In the genomic region with DNA sequence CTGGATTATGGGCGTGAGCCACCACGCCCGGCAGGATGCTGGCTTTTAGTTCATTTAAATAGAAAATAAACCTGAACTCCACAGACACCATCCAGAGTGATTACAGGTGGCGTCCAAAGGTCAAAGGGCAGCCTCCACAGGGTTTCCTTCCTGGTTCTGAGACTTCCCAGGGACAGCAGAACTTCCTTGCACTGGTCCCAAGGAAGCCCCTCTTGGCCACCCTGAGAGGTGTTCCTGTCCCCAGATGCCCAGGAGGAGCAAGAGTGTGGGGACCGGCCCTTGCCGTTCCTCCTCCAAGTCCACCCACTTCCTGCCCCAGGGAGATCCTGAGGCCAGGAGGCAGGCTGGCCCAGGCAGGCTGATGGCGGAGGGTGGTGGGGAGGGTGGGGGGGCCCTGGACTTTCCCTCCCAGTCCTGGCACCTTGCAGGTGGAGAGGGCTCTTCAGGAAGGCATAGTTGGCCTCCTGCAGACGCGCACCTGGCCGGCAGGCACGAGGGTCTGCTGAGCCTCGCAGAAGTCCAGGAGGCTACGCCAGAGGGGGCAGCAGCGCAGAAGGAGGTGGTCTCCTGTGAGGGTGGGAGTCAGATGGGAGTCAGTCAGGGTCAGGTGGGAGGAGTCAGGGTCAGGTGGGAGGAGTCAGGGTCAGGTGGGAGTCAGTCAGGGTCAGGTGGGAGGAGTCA, we compare ENCODE assay signal across 26 cellular contexts. TPM values are rescaled to one million over a fixed set of nuclear protein-coding genes. Genes with fewer than 3 reads are reported as not detected.
DNase-seq lines count a peak whose midpoint lies in the region; ATAC-seq, FAIRE-seq and TF ChIP-seq lines count a peak whose summit lies in the region.
"Had no signal": no experiment of that assay in that cellular context is flagged by ENCODE, and none has a peak within 500 bp of the region (broad histone marks: within the 10 kb centered on the region; RNA-seq: fewer than 3 reads in every experiment).

No MANE protein-coding gene starts in this region.

- in situ Hi-C loops in KBM-7 (cut with MboI; ENCODE audit: low pct_unique_long_range_greater_than_20kb, low sequenced_read_pairs), result no loop called here

- POLR2A ChIA-PET in CD4-positive, alpha-beta T cell (lab: Charles Lee), result no interaction called here
- POLR2A ChIA-PET in RWPE1 (lab: Yijun Ruan, JAX; ENCODE audit: low non-redundant PET), result no interaction called here

- ATAC-seq in CD4-positive, alpha-beta T cell (ENCODE audit: poor library complexity), result peak; percentile 14
- no peak for ATAC-seq in GM18519 (IDR thresholded peaks at IDR 0.05; ENCODE audit: low FRiP score, unreplicated experiment)
- no peak for ATAC-seq in HG02571 (IDR thresholded peaks at IDR 0.05; ENCODE audit: unreplicated experiment)

- H3K36me3 ChIP-seq in colonic mucosa, result peaks cover 9% of the 10 kb centered on the region
- peaks cover 3 to 10% of the 10 kb centered on the region in 2 donors for H3K36me3 ChIP-seq in small intestine (ENCODE audit: control insufficient read depth in 2 of 2, insufficient read depth in 2 of 2, low read length in 2 of 2)

- no peak overlapping the region for H3K9ac ChIP-seq in colonic mucosa (ENCODE audit: low read depth in 2 of 2, low read length in 2 of 2)
- H3K9ac ChIP-seq: BLaER1 treated with 17β-estradiol and CSF1 and Interleukin-3, amounts not matched to agents 10 nM and 100 nM had no signal

- H3K4me1 ChIP-seq in colonic mucosa, result no peaks in the 10 kb centered on the region
- H3K4me1 ChIP-seq in small intestine (ENCODE audit: control insufficient read depth in 2 of 2, insufficient read depth in 1 of 2, low read depth in 1 of 2, low read length in 1 of 2), result no peaks in the 10 kb centered on the region

- H3K4me3 Mint-ChIP-seq in CD4-positive, alpha-beta T cell, result no peak overlapping the region
- H3K4me3 Mint-ChIP-seq: GM23338 had no signal

- H3K27me3 ChIP-seq in CD4-positive, alpha-beta T cell (ENCODE audit: control insufficient read depth, insufficient read depth, low read length), result no peaks in the 10 kb centered on the region
- H3K27me3 ChIP-seq in colonic mucosa (no peaks in the 10 kb centered on the region), small intestine (ENCODE audit: control insufficient read depth in 2 of 2, insufficient read depth in 2 of 2, low read length in 2 of 2) (no peaks in the 10 kb centered on the region)

- H3K9me3 Mint-ChIP-seq in CD4-positive, alpha-beta T cell, result no peaks in the 10 kb centered on the region
- H3K9me3 Mint-ChIP-seq: CD4-positive, alpha-beta memory T cell had no signal

- no peak for DNase-seq in CD4-positive, alpha-beta T cell
- DNase-seq in RWPE1 (ENCODE audit: low spot score) (no peak), colonic mucosa (peak; percentile 63), small intestine (peak; percentile 73), KBM-7 (no peak)
- DNase-seq: AML-193, COR-L47, DMS53, HCEC 1CT, MM.1S, NCI-H2029 treated with DMSO at 0.1 percent for 48 hours, NCI-H446 treated with DMSO at 0.1 percent for 48 hours, NCI-H526, NCI-H82, RPMI8226, SHP77 had no signal

- CTCF ChIA-PET in CD4-positive, alpha-beta T cell (lab: Charles Lee), result no interaction called here
- CTCF ChIA-PET in RWPE1 (lab: Yijun Ruan, JAX), result interaction anchor here (0.6 to 1.0 kb wide), 4 partner anchors 20 to 505 kb away, joined by 3 to 4 read pairs (median 3); no protein-coding TSS in a partner anchor

- FAIRE-seq in small intestine (lab: Jason Lieb, UNC), result no peak
- FAIRE-seq: A204.1 had no signal

- intact Hi-C loops in CD4-positive, alpha-beta T cell (cut with DNase I, micrococcal nuclease), result no loop called here
- intact Hi-C loops in colonic mucosa (cut with DNase I), result no loop called here

- no peaks in the 10 kb centered on the region for H3K27me3 Mint-ChIP-seq in CD4-positive, alpha-beta T cell
- H3K27me3 Mint-ChIP-seq: CD4-positive, alpha-beta memory T cell had no signal

- TF ChIP-seq CTCF in CD4-positive, alpha-beta T cell (IDR thresholded peaks at IDR 0.05), result no peak
- TF ChIP-seq CTCF in RWPE1 (conservative IDR thresholded peaks at IDR 0.05; ENCODE audit: low read depth) (no peak), colonic mucosa (IDR thresholded peaks at IDR 0.05) (no peak)

- H3K27ac ChIP-seq in CD4-positive, alpha-beta T cell (ENCODE audit: low read depth, low read length), result no peak overlapping the region
- H3K27ac ChIP-seq in RWPE1 (peak overlapping the region; percentile 10), colonic mucosa (no peak overlapping the region), small intestine (ENCODE audit: low read depth in 1 of 2, low read length in 1 of 2) (peak overlapping the region; percentile 6 to 68)
- H3K27ac ChIP-seq: BLaER1 treated with 17β-estradiol and CSF1 and Interleukin-3, amounts not matched to agents 10 nM and 100 nM had no signal

- H3K27ac Mint-ChIP-seq in CD4-positive, alpha-beta T cell, result no peak overlapping the region
- H3K27ac Mint-ChIP-seq: GM23338 had no signal

- H3K9me3 ChIP-seq in CD4-positive, alpha-beta T cell (ENCODE audit: control insufficient read depth, low read length), result no peaks in the 10 kb centered on the region
- no peaks in the 10 kb centered on the region for H3K9me3 ChIP-seq in colonic mucosa
- no peaks in the 10 kb centered on the region for H3K9me3 ChIP-seq in small intestine (ENCODE audit: control insufficient read depth, low read depth)
- H3K9me3 ChIP-seq: BLaER1 treated with 17β-estradiol and CSF1 and Interleukin-3, amounts not matched to agents 10 nM and 100 nM had no signal

- H3K4me1 Mint-ChIP-seq in CD4-positive, alpha-beta T cell (ENCODE audit: low read depth), result no peaks in the 10 kb centered on the region

- H3K36me3 Mint-ChIP-seq in CD4-positive, alpha-beta T cell (ENCODE audit: low read depth), result peaks cover 11% of the 10 kb centered on the region

- H3K4me3 ChIP-seq in colonic mucosa (no peak overlapping the region), small intestine (ENCODE audit: low read depth in 1 of 2, low read length in 2 of 2) (no peak overlapping the region)
- H3K4me3 ChIP-seq: BLaER1 treated with 17β-estradiol and CSF1 and Interleukin-3, amounts not matched to agents 10 nM and 100 nM; GM23338 had no signal

- 67 to 79% (median 70%) methylated on average over 14 of the region's 14 CpGs for WGBS in small intestine, 3 donors

RNA-seq across cellular contexts. Expression of gene FNDC11, which starts 5.0 kb away (rescaled TPM):
- 1 to 10 TPM; 1.7 to 1.8 TPM for total RNA-seq in CD4-positive, alpha-beta T cell
- under 1 TPM; 0.35 to 0.69 TPM for total RNA-seq in colonic mucosa
- polyA plus RNA-seq in small intestine, result under 1 TPM in 1 of 3 donors, not detected in 2; 0.25 TPM
- total RNA-seq: Daoy, SK-MEL-5 had no signal

RNA-seq across cellular contexts. Expression of gene SRMS, which starts 11.4 kb away (rescaled TPM):
- total RNA-seq in CD4-positive, alpha-beta T cell, result not detected
- under 1 TPM; 0.32 to 0.49 TPM for total RNA-seq in colonic mucosa
- polyA plus RNA-seq in small intestine, result not detected
- total RNA-seq: CD4-positive, alpha-beta memory T cell; Daoy; G401; SK-MEL-5 had no signal
- polyA plus RNA-seq: AG04450; CD4-positive, alpha-beta memory T cell had no signal

RNA-seq across cellular contexts. Expression of gene HELZ2, which starts 15.1 kb away (rescaled TPM):
- total RNA-seq in CD4-positive, alpha-beta T cell, result 10 to 100 TPM; 57.7 to 59.6 TPM
- 10 to 100 TPM; 36.3 to 38.0 TPM for total RNA-seq in colonic mucosa
- polyA plus RNA-seq in small intestine, result 10 to 100 TPM in 1 of 3 donors, 1 to 10 TPM in 2; 3.8 to 13.8 (median 5.1) TPM

RNA-seq across cellular contexts. Expression of gene PTK6, which starts 21.8 kb away (rescaled TPM):
- total RNA-seq in CD4-positive, alpha-beta T cell, result under 1 TPM; 0.19 to 0.22 TPM
- 10 to 100 TPM; 69.0 to 91.1 TPM for total RNA-seq in colonic mucosa
- polyA plus RNA-seq in small intestine, result 10 to 100 TPM; 12.3 to 87.0 (median 82.7) TPM
- total RNA-seq: CD4-positive, alpha-beta memory T cell; Daoy; SK-MEL-5 had no signal
- polyA plus RNA-seq: GM23338 had no signal

RNA-seq across cellular contexts. Expression of gene PPDPF, which starts 38.4 kb away (rescaled TPM):
- total RNA-seq in CD4-positive, alpha-beta T cell, result 100 to 1,000 TPM; 249 to 251 TPM
- 100 to 1,000 TPM; 561 to 634 TPM for total RNA-seq in colonic mucosa
- polyA plus RNA-seq in small intestine, result 100 to 1,000 TPM; 287 to 356 (median 302) TPM

Comparison
In these comparisons a context has a peak if more than half of its experiments do, and no peak if none do; other contexts are left out.
1. DNase-seq: peak in colonic mucosa (single experiment) and small intestine (single experiment); none in CD4-positive, alpha-beta T cell (0 of 10), RWPE1 (single experiment) and KBM-7 (single experiment).
2. H3K27ac ChIP-seq: peak in RWPE1 (single experiment) and small intestine (2 of 2); none in CD4-positive, alpha-beta T cell (single experiment) and colonic mucosa (single experiment).